ENCODE assay signal across 2 cellular contexts in the genomic region with DNA sequence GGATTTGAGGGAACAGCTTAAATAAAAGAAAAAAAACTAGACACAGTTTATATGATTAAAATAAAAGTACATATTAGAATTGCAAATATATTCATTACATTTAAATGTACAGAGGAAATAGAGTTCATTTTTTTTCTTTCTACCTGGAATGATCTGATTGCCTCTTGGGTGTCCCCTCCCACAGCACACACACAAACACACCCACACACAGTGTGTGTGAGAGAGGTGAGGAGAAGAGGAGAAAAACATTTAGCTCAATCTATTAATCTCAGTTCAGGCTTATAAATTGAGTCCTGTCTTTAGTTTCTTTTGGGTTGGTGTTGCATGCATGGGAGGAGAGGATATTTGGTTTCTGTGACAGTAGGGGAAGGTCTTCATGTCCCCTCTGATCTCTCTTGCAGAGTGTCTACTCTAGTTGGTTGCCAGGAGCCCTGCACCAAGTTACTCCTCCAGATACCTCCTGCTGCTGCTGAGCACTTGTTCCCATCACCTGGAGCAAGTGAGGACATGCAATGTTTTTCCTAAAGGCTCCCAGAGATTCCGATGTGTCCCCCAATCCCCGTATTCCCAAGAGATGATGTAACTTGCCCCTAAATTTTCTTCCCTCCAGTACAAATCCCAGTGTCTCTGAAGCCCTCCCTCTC.
TF ChIP-seq lines count a peak whose summit lies in the region.

No MANE protein-coding gene starts in this region.

TF ChIP-seq in H1, 55 proteins besides CTCF, POLR2A, EP300 and RAD21:
- TF ChIP-seq CREB1 (IDR thresholded peaks at IDR 0.05) (no peak), NRF1 (IDR thresholded peaks at IDR 0.05; ENCODE audit: low read depth, low read length) (no peak), SIN3A (conservative IDR thresholded peaks at IDR 0.05 in 1 of 2, IDR thresholded peaks at IDR 0.05 in 1 of 2; ENCODE audit: low read depth in 1 of 2, low read length in 2 of 2) (no peak), TCF12 (IDR thresholded peaks at IDR 0.05; ENCODE audit: low read depth, low read length) (no peak), SP2 (IDR thresholded peaks at IDR 0.05; ENCODE audit: low read length) (no peak), PHF8 (conservative IDR thresholded peaks at IDR 0.05; ENCODE audit: low read depth, low read length) (no peak), KDM5A (IDR thresholded peaks at IDR 0.05; ENCODE audit: low read length) (no peak), RBBP5 (IDR thresholded peaks at IDR 0.05; ENCODE audit: borderline replicate concordance, low read depth, low read length) (no peak), SIX5 (IDR thresholded peaks at IDR 0.05; ENCODE audit: low read depth, low read length) (no peak), TEAD4 (IDR thresholded peaks at IDR 0.05; ENCODE audit: low read depth, low read length) (no peak), EZH2 (IDR thresholded peaks at IDR 0.05; ENCODE audit: low read depth, low read length, severe bottlenecking) (no peak)
- TF ChIP-seq, protein P1, sequence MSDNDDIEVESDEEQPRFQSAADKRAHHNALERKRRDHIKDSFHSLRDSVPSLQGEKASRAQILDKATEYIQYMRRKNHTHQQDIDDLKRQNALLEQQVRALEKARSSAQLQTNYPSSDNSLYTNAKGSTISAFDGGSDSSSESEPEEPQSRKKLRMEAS (IDR thresholded peaks at IDR 0.05): no peak

TF ChIP-seq in SK-N-SH treated with all-trans-retinoic acid at 6 μM for 48 hours, 23 proteins besides CTCF, POLR2A, EP300 and RAD21:
- TF ChIP-seq, protein P2, sequence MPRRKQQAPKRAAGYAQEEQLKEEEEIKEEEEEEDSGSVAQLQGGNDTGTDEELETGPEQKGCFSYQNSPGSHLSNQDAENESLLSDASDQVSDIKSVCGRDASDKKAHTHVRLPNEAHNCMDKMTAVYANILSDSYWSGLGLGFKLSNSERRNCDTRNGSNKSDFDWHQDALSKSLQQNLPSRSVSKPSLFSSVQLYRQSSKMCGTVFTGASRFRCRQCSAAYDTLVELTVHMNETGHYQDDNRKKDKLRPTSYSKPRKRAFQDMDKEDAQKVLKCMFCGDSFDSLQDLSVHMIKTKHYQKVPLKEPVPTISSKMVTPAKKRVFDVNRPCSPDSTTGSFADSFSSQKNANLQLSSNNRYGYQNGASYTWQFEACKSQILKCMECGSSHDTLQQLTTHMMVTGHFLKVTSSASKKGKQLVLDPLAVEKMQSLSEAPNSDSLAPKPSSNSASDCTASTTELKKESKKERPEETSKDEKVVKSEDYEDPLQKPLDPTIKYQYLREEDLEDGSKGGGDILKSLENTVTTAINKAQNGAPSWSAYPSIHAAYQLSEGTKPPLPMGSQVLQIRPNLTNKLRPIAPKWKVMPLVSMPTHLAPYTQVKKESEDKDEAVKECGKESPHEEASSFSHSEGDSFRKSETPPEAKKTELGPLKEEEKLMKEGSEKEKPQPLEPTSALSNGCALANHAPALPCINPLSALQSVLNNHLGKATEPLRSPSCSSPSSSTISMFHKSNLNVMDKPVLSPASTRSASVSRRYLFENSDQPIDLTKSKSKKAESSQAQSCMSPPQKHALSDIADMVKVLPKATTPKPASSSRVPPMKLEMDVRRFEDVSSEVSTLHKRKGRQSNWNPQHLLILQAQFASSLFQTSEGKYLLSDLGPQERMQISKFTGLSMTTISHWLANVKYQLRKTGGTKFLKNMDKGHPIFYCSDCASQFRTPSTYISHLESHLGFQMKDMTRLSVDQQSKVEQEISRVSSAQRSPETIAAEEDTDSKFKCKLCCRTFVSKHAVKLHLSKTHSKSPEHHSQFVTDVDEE (CRISPR knock-in tag; IDR thresholded peaks at IDR 0.05): no peak
- TF ChIP-seq ZNF8 (CRISPR knock-in tag; IDR thresholded peaks at IDR 0.05) (no peak), ZFP30 (CRISPR knock-in tag; IDR thresholded peaks at IDR 0.05) (no peak), TCF4 (CRISPR knock-in tag; IDR thresholded peaks at IDR 0.05; ENCODE audit: borderline replicate concordance) (no peak)
- TF ChIP-seq, protein P3, sequence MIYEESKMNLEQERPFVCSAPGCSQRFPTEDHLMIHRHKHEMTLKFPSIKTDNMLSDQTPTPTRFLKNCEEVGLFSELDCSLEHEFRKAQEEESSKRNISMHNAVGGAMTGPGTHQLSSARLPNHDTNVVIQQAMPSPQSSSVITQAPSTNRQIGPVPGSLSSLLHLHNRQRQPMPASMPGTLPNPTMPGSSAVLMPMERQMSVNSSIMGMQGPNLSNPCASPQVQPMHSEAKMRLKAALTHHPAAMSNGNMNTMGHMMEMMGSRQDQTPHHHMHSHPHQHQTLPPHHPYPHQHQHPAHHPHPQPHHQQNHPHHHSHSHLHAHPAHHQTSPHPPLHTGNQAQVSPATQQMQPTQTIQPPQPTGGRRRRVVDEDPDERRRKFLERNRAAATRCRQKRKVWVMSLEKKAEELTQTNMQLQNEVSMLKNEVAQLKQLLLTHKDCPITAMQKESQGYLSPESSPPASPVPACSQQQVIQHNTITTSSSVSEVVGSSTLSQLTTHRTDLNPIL (CRISPR knock-in tag; IDR thresholded peaks at IDR 0.05; ENCODE audit: low read depth): no peak
